In genomic region chr1:245969274-245969673, GRCh38 we compare ENCODE assay signal across 1 cellular context.
TF ChIP-seq lines count a peak whose summit lies in the region.

No MANE protein-coding gene starts in this region.

TF ChIP-seq in SK-N-SH, 30 proteins besides CTCF, POLR2A, EP300 and RAD21 (continued from another document):
- TF ChIP-seq USF2 (IDR thresholded peaks at IDR 0.05; ENCODE audit: borderline replicate concordance, low read depth, low read length), result no peak
- peak; percentile 85 for TF ChIP-seq FOSL2 (IDR thresholded peaks at IDR 0.05; ENCODE audit: borderline replicate concordance, low read depth)
- TF ChIP-seq TCF12 (IDR thresholded peaks at IDR 0.05), result peak; percentile 88
- TF ChIP-seq NFIC (IDR thresholded peaks at IDR 0.05; ENCODE audit: borderline replicate concordance), result peak; percentile 65; the same call in 1 of the 2 replicates
- TF ChIP-seq RFX5 (IDR thresholded peaks at IDR 0.05; ENCODE audit: low read length), result no peak
- TF ChIP-seq MEF2A (IDR thresholded peaks at IDR 0.05; ENCODE audit: borderline replicate concordance, low read depth), result no peak; the same call in 1 of the 2 replicates
- TF ChIP-seq POLR2AphosphoS5 (IDR thresholded peaks at IDR 0.05; ENCODE audit: low read depth, low read length), result peak; percentile 68
- peak; percentile 73; the same call in 1 of the 2 replicates for TF ChIP-seq RXRA (IDR thresholded peaks at IDR 0.05; ENCODE audit: borderline replicate concordance, low read depth)
- peak; percentile 57 for TF ChIP-seq REST (IDR thresholded peaks at IDR 0.05; ENCODE audit: low read depth, low read length)
- no peak for TF ChIP-seq GABPA (IDR thresholded peaks at IDR 0.05; ENCODE audit: low read depth)
